ENCODE assay signal across 21 cellular contexts in genomic region chr5:84430079-84430478, GRCh38. TPM values are rescaled to one million over a fixed set of nuclear protein-coding genes. Genes with fewer than 3 reads are reported as not detected.
"Had no signal": no experiment of that assay in that cellular context is flagged by ENCODE, and none has a peak within 500 bp of the region (broad histone marks: within the 10 kb centered on the region; RNA-seq: fewer than 3 reads in every experiment).

No MANE protein-coding gene starts in this region.

- H3K27me3 ChIP-seq: SJSA1 had no signal

- H3K9me3 ChIP-seq: SJSA1 had no signal

- H3K4me3 ChIP-seq: K562, SJSA1, SK-N-MC had no signal

- H3K4me3 Mint-ChIP-seq: IgD-negative memory B cell had no signal

- H3K9ac ChIP-seq: KMS-11 had no signal

- H3K27me3 Mint-ChIP-seq: IgD-negative memory B cell had no signal

- FAIRE-seq: HepG2, K562, RCC 7860 had no signal

- H3K27ac Mint-ChIP-seq: IgD-negative memory B cell had no signal

- H3K27ac ChIP-seq: KMS-11, SJSA1, SK-N-MC had no signal

- DNase-seq: MV-4-11, NCI-H1048, NCI-H1105, NCI-H1436 treated with DMSO at 0.1 percent for 48 hours, NCI-H187 treated with DMSO at 0.1 percent for 48 hours, NCI-H2029 treated with DMSO at 0.1 percent for 48 hours, NCI-H2171, NCI-H226, NCI-H510A, NCI-H524 treated with DMSO at 0.1 percent for 48 hours, NCI-H774, Right ventricle myocardium superior, RPMI8226, SIG-M5 had no signal

- H3K36me3 Mint-ChIP-seq: IgD-negative memory B cell had no signal

- H3K4me2 ChIP-seq: KMS-11 had no signal

- H3K4me1 Mint-ChIP-seq: IgD-negative memory B cell had no signal

RNA-seq across cellular contexts. Expression of gene EDIL3, which starts 45.4 kb away (rescaled TPM):
- total RNA-seq: HepG2 had no signal
- polyA plus RNA-seq: IgD-negative memory B cell, K562 had no signal
